Comparison of ENCODE assay signal across 8 cellular contexts in the genomic region with DNA sequence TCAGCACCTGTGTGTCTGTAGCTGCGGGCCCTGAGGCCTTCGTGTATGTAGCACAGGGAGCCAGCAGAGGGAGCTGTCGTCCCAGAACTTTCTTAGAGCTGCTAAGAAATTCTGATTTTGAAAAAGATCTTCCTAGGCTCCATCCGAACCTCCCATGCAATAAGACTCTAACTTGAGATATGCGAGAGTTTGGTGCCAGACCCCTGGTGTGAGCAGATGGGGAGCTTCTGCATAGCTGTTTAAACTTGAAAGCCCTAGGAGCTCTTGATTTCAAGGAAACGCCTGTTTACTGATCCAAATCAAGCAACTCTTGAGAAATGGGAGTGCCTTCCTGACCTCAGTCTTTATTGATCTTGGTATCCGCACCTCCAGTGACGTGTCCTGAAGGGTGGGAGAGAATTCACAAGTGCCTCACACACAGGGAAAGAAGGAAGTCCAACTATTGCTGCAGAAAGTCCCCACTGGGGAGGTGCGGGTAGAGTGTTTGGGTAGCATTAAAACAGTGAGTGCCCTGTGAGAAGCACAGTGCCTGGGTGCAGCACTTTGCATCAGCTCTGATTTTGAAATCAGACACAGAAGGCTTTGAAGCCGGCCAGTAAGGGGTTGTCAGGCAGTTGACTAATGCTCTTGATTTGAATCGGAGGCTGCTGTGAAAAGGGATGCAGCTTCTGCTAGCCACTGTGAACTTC.
DNase-seq lines count a peak whose midpoint lies in the region; ATAC-seq and TF ChIP-seq lines count a peak whose summit lies in the region.

No MANE protein-coding gene starts in this region.

- TF ChIP-seq CTCF in RWPE1 (conservative IDR thresholded peaks at IDR 0.05; ENCODE audit: low read depth): peak; percentile 95
- peak; percentile 89 for TF ChIP-seq CTCF in fibroblast of the aortic adventitia (IDR thresholded peaks at IDR 0.05; ENCODE audit: insufficient read depth, low read length)
- peak; percentile 86 for TF ChIP-seq CTCF in nephron progenitor cell (IDR thresholded peaks at IDR 0.05)

- POLR2A ChIA-PET in RWPE1 (lab: Yijun Ruan, JAX; ENCODE audit: low non-redundant PET): no interaction called here

- peaks cover 21% of the 10 kb centered on the region for H3K4me1 Mint-ChIP-seq in activated T-helper 17 cell treated with anti-CD3 and anti-CD28 coated beads, Interleukin-2, amount 50 U/mL, for 72 hours
- H3K4me1 Mint-ChIP-seq in nephron progenitor cell: peaks cover 35% of the 10 kb centered on the region

- ATAC-seq in GM21528 (IDR thresholded peaks at IDR 0.05; ENCODE audit: low FRiP score, unreplicated experiment): peak; percentile 78
- ATAC-seq in activated T-helper 17 cell treated with anti-CD3 and anti-CD28 coated beads, Interleukin-2, amount 50 U/mL, for 72 hours (replicated peaks): peak; percentile 89

- H3K27ac Mint-ChIP-seq in activated T-helper 17 cell treated with anti-CD3 and anti-CD28 coated beads, Interleukin-2, amount 50 U/mL, for 72 hours: peak overlapping the region; percentile 80
- peak overlapping the region; percentile 57 for H3K27ac Mint-ChIP-seq in nephron progenitor cell

- H3K4me3 Mint-ChIP-seq in activated T-helper 17 cell treated with anti-CD3 and anti-CD28 coated beads, Interleukin-2, amount 50 U/mL, for 72 hours: peak overlapping the region; percentile 67
- peak overlapping the region; percentile 58 for H3K4me3 Mint-ChIP-seq in nephron progenitor cell

- in situ Hi-C loops in KBM-7 (cut with MboI; ENCODE audit: low pct_unique_long_range_greater_than_20kb, low sequenced_read_pairs): no loop called here

- CTCF ChIA-PET in RWPE1 (lab: Yijun Ruan, JAX): interaction anchor here (0.5 to 1.6 kb wide), 18 partner anchors 8 to 267 kb away, joined by 3 to 10 read pairs (median 3); no protein-coding TSS in a partner anchor

- peak overlapping the region; percentile 32 for H3K4me3 ChIP-seq in fibroblast of the aortic adventitia (ENCODE audit: low read depth, low read length)

- DNase-seq in DMS 273 treated with DMSO at 0.1 percent for 48 hours (lab: John Stamatoyannopoulos, UW): peak; percentile 70
- peak; percentile 84 for DNase-seq in KBM-7
- DNase-seq in RWPE1 (ENCODE audit: low spot score): peak; percentile 59
- DNase-seq in fibroblast of the aortic adventitia (ENCODE audit: low read depth): peak; percentile 88
- peak; percentile 82 for DNase-seq in nephron progenitor cell
- peak; percentile 65 for DNase-seq in stimulated activated naive CD4-positive, alpha-beta T cell treated with Interleukin-2 at 50 U/mL for 16 hours (lab: John Stamatoyannopoulos, UW)

- H3K27me3 Mint-ChIP-seq in activated T-helper 17 cell treated with anti-CD3 and anti-CD28 coated beads, Interleukin-2, amount 50 U/mL, for 72 hours: no peaks in the 10 kb centered on the region
- peaks cover 2% of the 10 kb centered on the region for H3K27me3 Mint-ChIP-seq in nephron progenitor cell (ENCODE audit: low read depth, poor library complexity)

- H3K36me3 Mint-ChIP-seq in activated T-helper 17 cell treated with anti-CD3 and anti-CD28 coated beads, Interleukin-2, amount 50 U/mL, for 72 hours (ENCODE audit: low read depth): no peaks in the 10 kb centered on the region
- no peaks in the 10 kb centered on the region for H3K36me3 Mint-ChIP-seq in nephron progenitor cell (ENCODE audit: low read depth)

- no peak overlapping the region for H3K27ac ChIP-seq in RWPE1

- no peaks in the 10 kb centered on the region for H3K9me3 Mint-ChIP-seq in activated T-helper 17 cell treated with anti-CD3 and anti-CD28 coated beads, Interleukin-2, amount 50 U/mL, for 72 hours
- H3K9me3 Mint-ChIP-seq in nephron progenitor cell: no peaks in the 10 kb centered on the region
